In the genomic region with DNA sequence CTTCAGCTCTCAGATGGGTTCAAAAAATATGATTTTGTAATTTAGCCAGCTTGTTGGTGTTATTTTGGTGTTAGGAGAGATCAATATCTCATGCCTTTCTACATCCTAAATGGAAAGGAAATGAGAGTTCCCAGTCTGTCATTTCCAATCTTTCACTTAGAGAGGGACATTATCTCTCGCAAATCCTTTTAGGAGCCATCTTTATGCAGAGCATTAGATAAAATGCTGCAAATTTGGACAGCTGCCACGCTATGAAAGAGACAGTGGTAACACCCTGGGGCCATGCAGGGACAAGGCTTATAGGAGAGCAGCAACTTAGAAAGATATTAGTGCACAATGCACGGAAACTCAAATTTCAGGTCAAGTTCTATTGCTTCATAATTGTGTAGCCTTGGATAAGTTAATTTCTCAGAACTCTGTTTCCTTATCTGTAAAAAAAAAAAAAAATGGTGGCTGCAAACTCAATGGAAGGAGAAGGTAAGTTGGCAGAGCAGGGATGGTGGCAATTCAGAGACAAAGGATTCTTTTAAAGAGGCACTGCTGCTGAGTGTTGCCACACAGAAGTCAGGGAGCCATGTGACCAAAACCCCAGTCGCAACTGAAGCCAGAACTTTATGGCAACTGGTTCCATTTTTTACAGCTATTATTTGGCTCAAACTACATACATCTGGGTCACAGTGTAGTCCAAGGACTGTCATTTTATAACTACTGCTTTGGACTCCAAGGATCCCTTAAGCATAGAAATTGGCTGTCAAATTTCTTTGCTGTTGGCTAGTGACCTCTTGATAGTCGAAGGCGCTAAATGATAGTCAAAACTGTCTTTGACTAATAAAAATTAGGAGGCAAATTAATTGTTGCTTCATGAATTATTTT, we compare ENCODE assay signal across 23 cellular contexts.
A peak's percentile ranks its signal among the peaks of the same experiment; 100 is the strongest.
DNase-seq lines count a peak whose midpoint lies in the region; ATAC-seq and TF ChIP-seq lines count a peak whose summit lies in the region.
"Had no signal": no experiment of that assay in that cellular context is flagged by ENCODE, and none has a peak within 500 bp of the region (broad histone marks: within the 10 kb centered on the region; RNA-seq: fewer than 3 reads in every experiment).

No MANE protein-coding gene starts in this region.

- H3K9me3 Mint-ChIP-seq in neural crest cell, result peaks cover 1% of the 10 kb centered on the region
- H3K9me3 Mint-ChIP-seq in activated naive CD8-positive, alpha-beta T cell treated with anti-CD3 and anti-CD28 coated beads for 36 hours, result no peaks in the 10 kb centered on the region
- H3K9me3 Mint-ChIP-seq: activated CD4-positive, alpha-beta memory T cell treated with anti-CD3 and anti-CD28 coated beads, Interleukin-2, amount 10 ng/mL, durations not matched to agents 7 days and 5 days; activated naive CD8-positive, alpha-beta T cell treated with anti-CD3 and anti-CD28 coated beads, Interleukin-2, amount 10 ng/mL, durations not matched to agents 7 days and 5 days; central memory CD8-positive, alpha-beta T cell had no signal

- H3K4me3 Mint-ChIP-seq in neural crest cell, result no peak overlapping the region
- H3K4me3 Mint-ChIP-seq in activated naive CD8-positive, alpha-beta T cell treated with anti-CD3 and anti-CD28 coated beads for 36 hours, result no peak overlapping the region
- H3K4me3 Mint-ChIP-seq: activated CD4-positive, alpha-beta memory T cell treated with anti-CD3 and anti-CD28 coated beads, Interleukin-2, amount 10 ng/mL, durations not matched to agents 7 days and 5 days; activated naive CD8-positive, alpha-beta T cell treated with anti-CD3 and anti-CD28 coated beads, Interleukin-2, amount 10 ng/mL, durations not matched to agents 7 days and 5 days; CD4-positive, alpha-beta memory T cell; central memory CD8-positive, alpha-beta T cell; mesothelial cell of epicardium; naive thymus-derived CD8-positive, alpha-beta T cell had no signal

- H3K27me3 ChIP-seq in GM23248 (replicated peaks; ENCODE audit: insufficient read depth), result no peaks in the 10 kb centered on the region

- H3K27ac ChIP-seq in GM23248, result no peak overlapping the region

- H3K27ac Mint-ChIP-seq in neural crest cell (ENCODE audit: unreplicated experiment), result peak overlapping the region; percentile 7
- no peak overlapping the region for H3K27ac Mint-ChIP-seq in activated naive CD8-positive, alpha-beta T cell treated with anti-CD3 and anti-CD28 coated beads for 36 hours
- H3K27ac Mint-ChIP-seq: activated CD4-positive, alpha-beta memory T cell treated with anti-CD3 and anti-CD28 coated beads, Interleukin-2, amount 10 ng/mL, durations not matched to agents 7 days and 5 days; activated naive CD8-positive, alpha-beta T cell treated with anti-CD3 and anti-CD28 coated beads, Interleukin-2, amount 10 ng/mL, durations not matched to agents 7 days and 5 days; mesothelial cell of epicardium; naive thymus-derived CD8-positive, alpha-beta T cell had no signal

- peak; percentile 3 for DNase-seq in GM23248
- peak; percentile 39 for DNase-seq in NCI-H69 (lab: John Stamatoyannopoulos, UW)
- peak; percentile 45 for DNase-seq in foreskin melanocyte
- no peak for DNase-seq in neural crest cell (ENCODE audit: low read depth, low spot score)
- no peak for DNase-seq in activated naive CD8-positive, alpha-beta T cell treated with anti-CD3 and anti-CD28 coated beads for 36 hours
- no peak for DNase-seq in stimulated activated CD4-positive, alpha-beta T cell treated with anti-CD3 and anti-CD28 coated beads, Interleukin-4, amount 100 ng/mL, for 24 hours
- DNase-seq: activated CD4-positive, alpha-beta memory T cell treated with anti-CD3 and anti-CD28 coated beads, Interleukin-2, amount 10 ng/mL, durations not matched to agents 7 days and 5 days; activated naive CD8-positive, alpha-beta T cell treated with anti-CD3 and anti-CD28 coated beads, Interleukin-2, amount 10 ng/mL, durations not matched to agents 7 days and 5 days; CD4-positive, alpha-beta memory T cell; left colon; MM.1S; naive thymus-derived CD8-positive, alpha-beta T cell; NCI-H1436 treated with DMSO at 0.1 percent for 48 hours; retina; SHP77; stimulated activated CD4-positive, alpha-beta T cell treated with anti-CD3 and anti-CD28 coated beads, Interleukin-4, amount 100 ng/mL, for 4 hours; stimulated activated naive CD8-positive, alpha-beta T cell treated with anti-CD3 and anti-CD28 coated beads, Interleukin-15, Interleukin-2, amounts not matched to agents 100 U/mL and 50 U/mL, for 24 hours; T-helper 1 cell had no signal

- H3K4me2 ChIP-seq in GM23248 (ENCODE audit: unreplicated experiment), result no peak overlapping the region

- peaks cover 14% of the 10 kb centered on the region for H3K4me1 Mint-ChIP-seq in neural crest cell
- H3K4me1 Mint-ChIP-seq in activated naive CD8-positive, alpha-beta T cell treated with anti-CD3 and anti-CD28 coated beads for 36 hours, result no peaks in the 10 kb centered on the region
- H3K4me1 Mint-ChIP-seq: activated CD4-positive, alpha-beta memory T cell treated with anti-CD3 and anti-CD28 coated beads, Interleukin-2, amount 10 ng/mL, durations not matched to agents 7 days and 5 days; activated naive CD8-positive, alpha-beta T cell treated with anti-CD3 and anti-CD28 coated beads, Interleukin-2, amount 10 ng/mL, durations not matched to agents 7 days and 5 days; CD4-positive, alpha-beta memory T cell; central memory CD8-positive, alpha-beta T cell; mesothelial cell of epicardium; naive thymus-derived CD8-positive, alpha-beta T cell had no signal

- H3K9me3 ChIP-seq in GM23248 (ENCODE audit: low read depth), result no peaks in the 10 kb centered on the region

- TF ChIP-seq CTCF in neural crest cell (conservative IDR thresholded peaks at IDR 0.05), result no peak

- no peaks in the 10 kb centered on the region for H3K79me2 ChIP-seq in GM23248 (ENCODE audit: insufficient read depth)

- H3K36me3 ChIP-seq in GM23248 (ENCODE audit: low read depth), result no peaks in the 10 kb centered on the region

- WGBS in GM23248 (ENCODE audit: low coverage in 1 of 2, low lambda C conversion rate in 2 of 2, missing lambda C conversion rate in 2 of 2), 2 experiments, result 47 to 57% methylated on average over 6 of the region's 6 CpGs

- in situ Hi-C loops in GM23248 (cut with MboI), result no loop called here

- H3K4me1 ChIP-seq in GM23248 (ENCODE audit: insufficient read depth), result peaks cover 9% of the 10 kb centered on the region; the same call in 1 of the 2 replicates

- ATAC-seq in HG02642 (IDR thresholded peaks at IDR 0.05; ENCODE audit: poor library complexity, unreplicated experiment), result no peak
- ATAC-seq: activated CD4-positive, CD25-positive, alpha-beta regulatory T cell treated with anti-CD3 and anti-CD28 coated beads, Interleukin-2, amount 50 U/mL, for 24 hours; K562; left colon; naive thymus-derived CD8-positive, alpha-beta T cell; stimulated activated naive CD8-positive, alpha-beta T cell treated with anti-CD3 and anti-CD28 coated beads, Interleukin-15, Interleukin-2, amounts not matched to agents 100 U/mL and 50 U/mL, for 24 hours had no signal

- no peaks in the 10 kb centered on the region for H4K20me1 ChIP-seq in GM23248 (ENCODE audit: insufficient read depth)

- H3K27me3 Mint-ChIP-seq in neural crest cell (ENCODE audit: low read depth), result no peaks in the 10 kb centered on the region
- H3K27me3 Mint-ChIP-seq in activated naive CD8-positive, alpha-beta T cell treated with anti-CD3 and anti-CD28 coated beads for 36 hours, result no peaks in the 10 kb centered on the region
- H3K27me3 Mint-ChIP-seq: activated CD4-positive, alpha-beta memory T cell treated with anti-CD3 and anti-CD28 coated beads, Interleukin-2, amount 10 ng/mL, durations not matched to agents 7 days and 5 days; activated naive CD8-positive, alpha-beta T cell treated with anti-CD3 and anti-CD28 coated beads, Interleukin-2, amount 10 ng/mL, durations not matched to agents 7 days and 5 days; CD4-positive, alpha-beta memory T cell; central memory CD8-positive, alpha-beta T cell had no signal

- H3K9me2 ChIP-seq in GM23248 (ENCODE audit: insufficient read depth), result no peaks in the 10 kb centered on the region

- no peaks in the 10 kb centered on the region for H3F3A ChIP-seq in GM23248 (ENCODE audit: insufficient read depth)

- no peaks in the 10 kb centered on the region for H3K36me3 Mint-ChIP-seq in neural crest cell (ENCODE audit: low read depth)
- H3K36me3 Mint-ChIP-seq in activated naive CD8-positive, alpha-beta T cell treated with anti-CD3 and anti-CD28 coated beads for 36 hours, result no peaks in the 10 kb centered on the region
- H3K36me3 Mint-ChIP-seq: activated naive CD8-positive, alpha-beta T cell treated with anti-CD3 and anti-CD28 coated beads, Interleukin-2, amount 10 ng/mL, durations not matched to agents 7 days and 5 days; mesothelial cell of epicardium had no signal

- H3K9ac ChIP-seq in GM23248, result no peak overlapping the region

- no peak overlapping the region for H3K4me3 ChIP-seq in GM23248
- H3K4me3 ChIP-seq: K562 had no signal

- no peak overlapping the region for H2AFZ ChIP-seq in GM23248

Comparison
In these comparisons a context has a peak if more than half of its experiments do, and no peak if none do; other contexts are left out.
1. DNase-seq: peak in GM23248 (single experiment), NCI-H69 (single experiment) and foreskin melanocyte (single experiment); none in neural crest cell (single experiment), activated naive CD8-positive, alpha-beta T cell treated with anti-CD3 and anti-CD28 coated beads for 36 hours (single experiment) and stimulated activated CD4-positive, alpha-beta T cell treated with anti-CD3 and anti-CD28 coated beads, Interleukin-4, amount 100 ng/mL, for 24 hours (single experiment).